Comparison of ENCODE assay signal across 8 cellular contexts in genomic region chrX:68462653-68463052, GRCh38. TPM values are rescaled to one million over a fixed set of nuclear protein-coding genes. Genes with fewer than 3 reads are reported as not detected.
DNase-seq lines count a peak whose midpoint lies in the region; ATAC-seq and TF ChIP-seq lines count a peak whose summit lies in the region.

No MANE protein-coding gene starts in this region.

- POLR2A ChIA-PET in Panc1 (lab: Charles Lee) = no interaction called here
- POLR2A ChIA-PET in naive thymus-derived CD8-positive, alpha-beta T cell (lab: Charles Lee) = no interaction called here

- peak; percentile 3 for DNase-seq in activated naive CD8-positive, alpha-beta T cell treated with anti-CD3 and anti-CD28 coated beads for 36 hours
- no peak for DNase-seq in activated naive CD8-positive, alpha-beta T cell treated with anti-CD3 and anti-CD28 coated beads, Interleukin-2, amount 50 U/mL, for 24 hours
- DNase-seq in Panc1 (ENCODE audit: low read depth, low spot score) (peak; percentile 27), NCI-H774 (lab: John Stamatoyannopoulos, UW) (no peak), DMS153 treated with DMSO at 0.1 percent for 48 hours (lab: John Stamatoyannopoulos, UW; ENCODE audit: unreplicated experiment) (no peak)
- peak; percentile 2 to 26 (median 6) for DNase-seq in effector memory CD8-positive, alpha-beta T cell
- DNase-seq in naive thymus-derived CD8-positive, alpha-beta T cell = peak in 6 of 10 donors; percentile 1 to 32 (median 10)

- H3K27me3 Mint-ChIP-seq in activated naive CD8-positive, alpha-beta T cell treated with anti-CD3 and anti-CD28 coated beads for 36 hours = no peaks in the 10 kb centered on the region
- H3K27me3 Mint-ChIP-seq in activated naive CD8-positive, alpha-beta T cell treated with anti-CD3 and anti-CD28 coated beads, Interleukin-2, amount 50 U/mL, for 24 hours = no peaks in the 10 kb centered on the region
- H3K27me3 Mint-ChIP-seq in effector memory CD8-positive, alpha-beta T cell = peaks cover 0 to 3% of the 10 kb centered on the region in 2 donors
- no peaks in the 10 kb centered on the region for H3K27me3 Mint-ChIP-seq in naive thymus-derived CD8-positive, alpha-beta T cell

- H3K27me3 ChIP-seq in Panc1 (ENCODE audit: control insufficient read depth, insufficient read depth, low read length) = no peaks in the 10 kb centered on the region

- H3K27ac ChIP-seq in Panc1 (ENCODE audit: low read length) = no peak overlapping the region

- peak; percentile 71 for TF ChIP-seq CTCF in Panc1 (IDR thresholded peaks at IDR 0.05)

- H3K4me3 Mint-ChIP-seq in activated naive CD8-positive, alpha-beta T cell treated with anti-CD3 and anti-CD28 coated beads for 36 hours = no peak overlapping the region
- H3K4me3 Mint-ChIP-seq in activated naive CD8-positive, alpha-beta T cell treated with anti-CD3 and anti-CD28 coated beads, Interleukin-2, amount 50 U/mL, for 24 hours = no peak overlapping the region
- no peak overlapping the region for H3K4me3 Mint-ChIP-seq in effector memory CD8-positive, alpha-beta T cell
- H3K4me3 Mint-ChIP-seq in naive thymus-derived CD8-positive, alpha-beta T cell = no peak overlapping the region

- H3K4me3 ChIP-seq in Panc1 (ENCODE audit: low read depth in 2 of 2, low read length in 2 of 2) = no peak overlapping the region

- no peaks in the 10 kb centered on the region for H3K36me3 Mint-ChIP-seq in activated naive CD8-positive, alpha-beta T cell treated with anti-CD3 and anti-CD28 coated beads for 36 hours
- no peaks in the 10 kb centered on the region for H3K36me3 Mint-ChIP-seq in activated naive CD8-positive, alpha-beta T cell treated with anti-CD3 and anti-CD28 coated beads, Interleukin-2, amount 50 U/mL, for 24 hours (ENCODE audit: low read depth)
- H3K36me3 Mint-ChIP-seq in effector memory CD8-positive, alpha-beta T cell (ENCODE audit: insufficient read depth) = no peaks in the 10 kb centered on the region
- H3K36me3 Mint-ChIP-seq in naive thymus-derived CD8-positive, alpha-beta T cell = no peaks in the 10 kb centered on the region

- H3K36me3 ChIP-seq in Panc1 (ENCODE audit: control insufficient read depth, insufficient read depth, low read length) = no peaks in the 10 kb centered on the region

- in situ Hi-C loops in Panc1 (cut with HindIII; ENCODE audit: low pct_unique_long_range_greater_than_20kb, low sequenced_read_pairs) = no loop called here

- no peaks in the 10 kb centered on the region for H3K9me3 ChIP-seq in Panc1 (ENCODE audit: control insufficient read depth, insufficient read depth, low read depth, low read length)

- no peaks in the 10 kb centered on the region for H3K9me3 Mint-ChIP-seq in activated naive CD8-positive, alpha-beta T cell treated with anti-CD3 and anti-CD28 coated beads for 36 hours
- H3K9me3 Mint-ChIP-seq in activated naive CD8-positive, alpha-beta T cell treated with anti-CD3 and anti-CD28 coated beads, Interleukin-2, amount 50 U/mL, for 24 hours = no peaks in the 10 kb centered on the region
- H3K9me3 Mint-ChIP-seq in effector memory CD8-positive, alpha-beta T cell = no peaks in the 10 kb centered on the region
- H3K9me3 Mint-ChIP-seq in naive thymus-derived CD8-positive, alpha-beta T cell = no peaks in the 10 kb centered on the region

- no peak for ATAC-seq in activated naive CD8-positive, alpha-beta T cell treated with anti-CD3 and anti-CD28 coated beads, Interleukin-2, amount 50 U/mL, for 24 hours
- peak; percentile 72 for ATAC-seq in HG02870 (IDR thresholded peaks at IDR 0.05; ENCODE audit: unreplicated experiment)
- peak; percentile 73; the same call in 1 of the 2 replicates for ATAC-seq in Panc1
- peak; percentile 42 for ATAC-seq in effector memory CD8-positive, alpha-beta T cell (replicated peaks)
- no peak for ATAC-seq in naive thymus-derived CD8-positive, alpha-beta T cell

- no peaks in the 10 kb centered on the region for H3K4me1 Mint-ChIP-seq in activated naive CD8-positive, alpha-beta T cell treated with anti-CD3 and anti-CD28 coated beads for 36 hours
- H3K4me1 Mint-ChIP-seq in activated naive CD8-positive, alpha-beta T cell treated with anti-CD3 and anti-CD28 coated beads, Interleukin-2, amount 50 U/mL, for 24 hours = no peaks in the 10 kb centered on the region
- no peaks in the 10 kb centered on the region for H3K4me1 Mint-ChIP-seq in effector memory CD8-positive, alpha-beta T cell (ENCODE audit: low read depth in 2 of 2)
- peaks cover 0 to 4% (median 0%) of the 10 kb centered on the region in 4 donors for H3K4me1 Mint-ChIP-seq in naive thymus-derived CD8-positive, alpha-beta T cell

- intact Hi-C loops in Panc1 (cut with micrococcal nuclease; ENCODE audit: unreplicated experiment) = no loop called here

- BruUV-seq in Panc1 (replicated peaks; lab: Mats Ljungman, UMichigan) = no TSS peak

- H3K4me1 ChIP-seq in Panc1 (ENCODE audit: control insufficient read depth, insufficient read depth, low read length) = no peaks in the 10 kb centered on the region; the same call in 1 of the 2 replicates

- CTCF ChIA-PET in Panc1 (lab: Charles Lee) = no interaction called here

- H3K27ac Mint-ChIP-seq in activated naive CD8-positive, alpha-beta T cell treated with anti-CD3 and anti-CD28 coated beads for 36 hours = no peak overlapping the region
- H3K27ac Mint-ChIP-seq in activated naive CD8-positive, alpha-beta T cell treated with anti-CD3 and anti-CD28 coated beads, Interleukin-2, amount 50 U/mL, for 24 hours = no peak overlapping the region
- peak overlapping the region in 1 of 2 donors; percentile 38 for H3K27ac Mint-ChIP-seq in effector memory CD8-positive, alpha-beta T cell
- H3K27ac Mint-ChIP-seq in naive thymus-derived CD8-positive, alpha-beta T cell = no peak overlapping the region

RNA-seq across cellular contexts. Expression of gene OPHN1, which starts 29.4 kb away (rescaled TPM):
- not detected for total RNA-seq in activated naive CD8-positive, alpha-beta T cell treated with anti-CD3 and anti-CD28 coated beads for 36 hours
- 8.8 TPM for total RNA-seq in Panc1 (2021; ENCODE audit: unreplicated experiment)
- 7.7 TPM for polyA plus RNA-seq in Panc1 (2012; ENCODE audit: insufficient read length)
- under 1 TPM in 1 of 2 experiments, not detected in 1; 0.05 TPM for total RNA-seq in naive thymus-derived CD8-positive, alpha-beta T cell
- polyA plus RNA-seq in naive thymus-derived CD8-positive, alpha-beta T cell = not detected

RNA-seq across cellular contexts. Expression of gene YIPF6, which starts 36.2 kb away (rescaled TPM):
- total RNA-seq in activated naive CD8-positive, alpha-beta T cell treated with anti-CD3 and anti-CD28 coated beads for 36 hours = 10 to 100 TPM; 11.9 to 13.8 TPM
- total RNA-seq in Panc1 (2021; ENCODE audit: unreplicated experiment) = 61.3 TPM
- 34.7 TPM for polyA plus RNA-seq in Panc1 (2012; ENCODE audit: insufficient read length)
- 10 to 100 TPM; 10.6 to 13.3 TPM for total RNA-seq in naive thymus-derived CD8-positive, alpha-beta T cell
- polyA plus RNA-seq in naive thymus-derived CD8-positive, alpha-beta T cell = 10 to 100 TPM; 13.6 to 21.2 (median 14.8) TPM

Comparison
In these comparisons a context has a peak if more than half of its experiments do, and no peak if none do; other contexts are left out.
1. DNase-seq: peak in activated naive CD8-positive, alpha-beta T cell treated with anti-CD3 and anti-CD28 coated beads for 36 hours (single experiment), Panc1 (single experiment), effector memory CD8-positive, alpha-beta T cell (3 of 3) and naive thymus-derived CD8-positive, alpha-beta T cell (6 of 10); none in activated naive CD8-positive, alpha-beta T cell treated with anti-CD3 and anti-CD28 coated beads, Interleukin-2, amount 50 U/mL, for 24 hours (single experiment), NCI-H774 (single experiment) and DMS153 treated with DMSO at 0.1 percent for 48 hours (single experiment).
2. ATAC-seq: peak in HG02870 (single experiment), Panc1 (single experiment) and effector memory CD8-positive, alpha-beta T cell (single experiment); none in activated naive CD8-positive, alpha-beta T cell treated with anti-CD3 and anti-CD28 coated beads, Interleukin-2, amount 50 U/mL, for 24 hours (single experiment) and naive thymus-derived CD8-positive, alpha-beta T cell (0 of 2).